16 cellular contexts compared by ENCODE assay signal in the genomic region with DNA sequence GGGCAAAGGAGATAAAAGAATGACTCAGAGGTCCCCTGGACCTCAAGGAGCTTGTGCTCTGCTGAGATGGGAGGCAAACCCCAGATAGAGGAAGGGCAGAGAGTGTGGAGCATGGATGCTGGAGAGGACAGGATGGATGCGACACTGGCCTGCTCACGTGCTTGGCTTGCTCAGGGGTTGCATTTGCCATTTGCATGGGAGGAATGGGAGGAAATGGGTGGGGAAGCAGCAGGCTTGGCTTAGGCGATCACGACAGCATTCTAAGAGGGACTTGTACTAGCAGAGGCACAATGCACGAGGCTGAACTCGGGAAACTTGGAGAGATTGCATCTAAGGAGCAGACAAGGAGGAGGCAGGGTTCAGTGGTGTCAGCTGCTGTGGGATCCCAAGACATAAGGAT. TPM values are rescaled to one million over a fixed set of nuclear protein-coding genes. Genes with fewer than 3 reads are reported as not detected.
A peak's percentile ranks its signal among the peaks of the same experiment; 100 is the strongest.
DNase-seq lines count a peak whose midpoint lies in the region; ATAC-seq and TF ChIP-seq lines count a peak whose summit lies in the region.
"Had no signal": no experiment of that assay in that cellular context is flagged by ENCODE, and none has a peak within 500 bp of the region (broad histone marks: within the 10 kb centered on the region; RNA-seq: fewer than 3 reads in every experiment).

No MANE protein-coding gene starts in this region.

- intact Hi-C loops in left cardiac atrium (cut with DNase I): no loop called here
- intact Hi-C loops in cardiac septum (cut with DNase I): no loop called here
- intact Hi-C loops in psoas muscle (cut with DNase I): loop anchor here in 1 of 2 donors (10.0 kb wide), 1 partner anchor 1715 kb away; no protein-coding TSS in a partner anchor

- H3K27ac Mint-ChIP-seq in glutamatergic neuron (ENCODE audit: unreplicated experiment): no peak overlapping the region
- no peak overlapping the region; the same call in 1 of the 2 replicates for H3K27ac Mint-ChIP-seq in HFFc6
- H3K27ac Mint-ChIP-seq: activated naive CD8-positive, alpha-beta T cell treated with anti-CD3 and anti-CD28 coated beads, Interleukin-2, amount 10 ng/mL, durations not matched to agents 7 days and 5 days had no signal

- 64 to 75% (median 70%) methylated on average over 6 of the region's 6 CpGs for WGBS in psoas muscle, 3 donors

- H3K36me3 Mint-ChIP-seq in glutamatergic neuron (ENCODE audit: unreplicated experiment) (no peaks in the 10 kb centered on the region), HFFc6 (ENCODE audit: low read depth) (peaks cover 8% of the 10 kb centered on the region)
- H3K36me3 Mint-ChIP-seq: activated naive CD8-positive, alpha-beta T cell treated with anti-CD3 and anti-CD28 coated beads, Interleukin-2, amount 10 ng/mL, durations not matched to agents 7 days and 5 days; CD8-positive, alpha-beta memory T cell had no signal

- no peak for TF ChIP-seq CTCF in glutamatergic neuron (IDR thresholded peaks at IDR 0.05; ENCODE audit: partially characterized antibody, unreplicated experiment)
- no peak for TF ChIP-seq CTCF in psoas muscle (IDR thresholded peaks at IDR 0.05)
- no peak for TF ChIP-seq CTCF in HFFc6 (IDR thresholded peaks at IDR 0.05)

- peaks cover 9% of the 10 kb centered on the region for H3K4me1 Mint-ChIP-seq in glutamatergic neuron (ENCODE audit: low read depth, unreplicated experiment)
- peaks cover 46% of the 10 kb centered on the region for H3K4me1 Mint-ChIP-seq in HFFc6 (ENCODE audit: low read depth)

- H3K9me3 ChIP-seq in psoas muscle: no peaks in the 10 kb centered on the region
- H3K9me3 ChIP-seq: pancreas had no signal

- peaks cover 28% of the 10 kb centered on the region for H3K4me1 ChIP-seq in psoas muscle

- no peaks in the 10 kb centered on the region for H3K36me3 ChIP-seq in psoas muscle (ENCODE audit: insufficient read depth in 1 of 2, low read depth in 1 of 2)
- H3K36me3 ChIP-seq: pancreas had no signal

- peak overlapping the region; percentile 9 for H3K27ac ChIP-seq in psoas muscle
- H3K27ac ChIP-seq: pancreas had no signal

- H3K27me3 ChIP-seq in psoas muscle (ENCODE audit: insufficient read depth in 3 of 3, low read length in 2 of 3): no peaks in the 10 kb centered on the region
- H3K27me3 ChIP-seq: pancreas had no signal

- peak overlapping the region; percentile 6 for H3K4me3 Mint-ChIP-seq in glutamatergic neuron (ENCODE audit: unreplicated experiment)
- no peak overlapping the region for H3K4me3 Mint-ChIP-seq in HFFc6
- H3K4me3 Mint-ChIP-seq: activated naive CD8-positive, alpha-beta T cell treated with anti-CD3 and anti-CD28 coated beads, Interleukin-2, amount 10 ng/mL, durations not matched to agents 7 days and 5 days; CD8-positive, alpha-beta memory T cell had no signal

- peaks cover 9% of the 10 kb centered on the region for H3K9me3 Mint-ChIP-seq in glutamatergic neuron (ENCODE audit: unreplicated experiment)
- peaks cover 7% of the 10 kb centered on the region; the same call in 1 of the 2 replicates for H3K9me3 Mint-ChIP-seq in HFFc6
- H3K9me3 Mint-ChIP-seq: activated naive CD8-positive, alpha-beta T cell treated with anti-CD3 and anti-CD28 coated beads, Interleukin-2, amount 10 ng/mL, durations not matched to agents 7 days and 5 days; CD8-positive, alpha-beta memory T cell had no signal

- no peak overlapping the region for H3K4me3 ChIP-seq in psoas muscle
- H3K4me3 ChIP-seq: pancreas had no signal

- peak; percentile 53 for DNase-seq in left cardiac atrium
- no peak for DNase-seq in cardiac septum (ENCODE audit: low spot score)
- no peak for DNase-seq in glutamatergic neuron
- DNase-seq in psoas muscle: no peak
- no peak for DNase-seq in DMS79 treated with DMSO at 0.1 percent for 48 hours (lab: John Stamatoyannopoulos, UW)
- DNase-seq in T-helper 1 cell: no peak
- no peak for DNase-seq in HFFc6
- DNase-seq: activated naive CD8-positive, alpha-beta T cell treated with anti-CD3 and anti-CD28 coated beads, Interleukin-2, amount 10 ng/mL, durations not matched to agents 7 days and 5 days; CD8-positive, alpha-beta memory T cell; GDM1; KG1; NCI-H1436; NCI-H446 treated with DMSO at 0.1 percent for 48 hours had no signal

- H3K27me3 Mint-ChIP-seq in glutamatergic neuron (ENCODE audit: unreplicated experiment): no peaks in the 10 kb centered on the region
- no peaks in the 10 kb centered on the region for H3K27me3 Mint-ChIP-seq in HFFc6 (ENCODE audit: insufficient read depth)
- H3K27me3 Mint-ChIP-seq: activated naive CD8-positive, alpha-beta T cell treated with anti-CD3 and anti-CD28 coated beads, Interleukin-2, amount 10 ng/mL, durations not matched to agents 7 days and 5 days had no signal

- ATAC-seq in left cardiac atrium: no peak
- ATAC-seq in psoas muscle: no peak
- no peak for ATAC-seq in GM19023 (IDR thresholded peaks at IDR 0.05; ENCODE audit: unreplicated experiment)
- ATAC-seq: activated CD4-positive, CD25-positive, alpha-beta regulatory T cell treated with anti-CD3 and anti-CD28 coated beads, Interleukin-2, amount 50 U/mL, for 24 hours; pancreas had no signal

RNA-seq across cellular contexts. Expression of a gene that starts 19.8 kb away (rescaled TPM):
- total RNA-seq in left cardiac atrium (100 to 1,000 TPM in 1 of 2 donors, 10 to 100 TPM in 1; 55.1 to 167 TPM), cardiac septum (70.2 TPM), glutamatergic neuron (ENCODE audit: unreplicated experiment) (17.6 TPM), psoas muscle (10 to 100 TPM; 23.0 to 40.2 (median 30.6) TPM)
- 10 to 100 TPM; 26.1 to 90.9 (median 45.4) TPM for polyA plus RNA-seq in psoas muscle
- 10 to 100 TPM; 43.2 to 72.6 (median 46.4) TPM for total RNA-seq in HFFc6 (2021; fragmentation: NEBNext Ultra II Directional; extraction: Animal tissue kit (Norgen Biotek cat#: 25700))
